Comparison of ENCODE assay signal across 13 cellular contexts in the genomic region with DNA sequence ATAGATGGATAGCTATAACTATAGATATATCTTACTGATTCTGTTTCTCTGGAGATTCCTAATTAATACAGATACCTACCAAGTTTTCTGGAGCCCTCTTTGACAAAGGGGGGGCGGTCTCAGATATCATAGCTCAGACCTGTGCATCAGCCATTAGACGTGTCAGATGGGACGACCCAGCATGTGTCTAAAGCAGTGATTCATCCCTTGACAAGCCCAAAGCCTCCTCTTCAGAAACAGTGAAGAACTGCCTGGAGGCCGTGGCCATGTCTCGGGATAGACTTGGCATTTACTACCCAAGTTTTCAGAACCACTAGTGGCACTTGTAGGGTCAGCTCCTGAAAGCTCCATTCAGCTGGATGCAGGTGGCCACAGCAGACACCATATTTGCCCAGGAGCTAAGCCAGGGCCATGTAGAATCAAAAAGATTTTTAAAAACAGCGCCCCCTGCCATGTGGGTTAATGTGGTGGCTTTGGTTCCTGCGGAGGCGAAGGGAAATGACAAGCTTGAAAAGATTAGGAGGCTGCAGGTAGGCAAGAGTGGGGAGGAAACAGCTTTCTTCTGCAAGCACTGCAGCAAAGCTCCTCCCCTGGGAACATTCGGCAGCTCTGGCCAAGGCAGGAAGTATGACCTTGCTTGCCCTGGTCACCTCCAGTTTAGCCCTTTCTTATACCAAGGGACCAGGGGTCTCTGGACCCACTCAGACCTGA.
DNase-seq lines count a peak whose midpoint lies in the region; ATAC-seq, FAIRE-seq and TF ChIP-seq lines count a peak whose summit lies in the region.
"Had no signal": no experiment of that assay in that cellular context is flagged by ENCODE, and none has a peak within 500 bp of the region (broad histone marks: within the 10 kb centered on the region; RNA-seq: fewer than 3 reads in every experiment).

No MANE protein-coding gene starts in this region.

- H2BK120ac ChIP-seq in H1 (replicated peaks; ENCODE audit: low read depth, low read length), result no peak overlapping the region

- H3K56ac ChIP-seq in H1 (replicated peaks; ENCODE audit: insufficient read length, low read depth, low read length), result no peak overlapping the region

- H3K9ac ChIP-seq in H1 (replicated peaks in 1 of 4; ENCODE audit: extremely low read depth in 1 of 4, low read depth in 3 of 4, low read length in 3 of 4), result no peak overlapping the region

- no peak overlapping the region for H4K91ac ChIP-seq in H1 (replicated peaks; ENCODE audit: insufficient read length, low read length)

- H4K20me1 ChIP-seq in H1 (replicated peaks in 1 of 2; ENCODE audit: control insufficient read depth in 1 of 2, insufficient read depth in 2 of 2, low read length in 2 of 2), result no peaks in the 10 kb centered on the region

- no peak overlapping the region for H3K4me2 ChIP-seq in H1 (ENCODE audit: insufficient read depth in 1 of 2, low read depth in 2 of 2, low read length in 2 of 2)

- no peak overlapping the region for H2AK5ac ChIP-seq in H1 (ENCODE audit: low read depth, low read length)

- H2BK12ac ChIP-seq in H1 (ENCODE audit: low read depth, low read length), result no peak overlapping the region

- no peak overlapping the region for H2AFZ ChIP-seq in H1 (ENCODE audit: low read length)

- CTCF ChIA-PET in H1 (lab: Charles Lee; ENCODE audit: partially characterized antibody), result interaction anchor here (0.6 to 5.8 kb wide), 48 partner anchors 8 to 259 kb away, joined by 3 to 50 read pairs (median 4); a partner anchor contains a TSS

- POLR2A ChIA-PET in H1 (lab: Charles Lee; ENCODE audit: partially characterized antibody), result interaction anchor here (0.7 to 1.6 kb wide), 4 partner anchors 8 to 93 kb away, joined by 3 to 5 read pairs (median 3); a partner anchor contains a TSS

- TF ChIP-seq POLR2A in H1 (IDR thresholded peaks at IDR 0.05; ENCODE audit: control extremely low read depth in 1 of 2, low read depth in 2 of 2, low read length in 2 of 2), result no peak
- no peak for TF ChIP-seq POLR2A in GM18505 (IDR thresholded peaks at IDR 0.05; ENCODE audit: borderline replicate concordance, extremely low read depth, insufficient read depth, insufficient read length)
- no peak for TF ChIP-seq POLR2A in lower leg skin (IDR thresholded peaks at IDR 0.05)

- no peaks in the 10 kb centered on the region for H3K36me3 ChIP-seq in H1 (ENCODE audit: control insufficient read depth in 2 of 4, insufficient read depth in 4 of 4, low read length in 3 of 4)
- H3K36me3 ChIP-seq: upper lobe of right lung had no signal

- no peak overlapping the region; the same call in 1 of the 2 replicates for H4K8ac ChIP-seq in H1 (ENCODE audit: extremely low read depth, insufficient read depth, low read length)

- peak; percentile 30 to 65 (median 59) for TF ChIP-seq CTCF in H1 (IDR thresholded peaks at IDR 0.05; ENCODE audit: control extremely low read depth in 1 of 3, insufficient read depth in 1 of 3, low read depth in 1 of 3, low read length in 3 of 3)
- no peak for TF ChIP-seq CTCF in lower leg skin (IDR thresholded peaks at IDR 0.05)

- H3K4me3 ChIP-seq in H1 (ENCODE audit: extremely low read depth in 1 of 4, insufficient read depth in 2 of 4, low read depth in 3 of 4, low read length in 4 of 4), result no peak overlapping the region
- H3K4me3 ChIP-seq in lower leg skin (ENCODE audit: low read depth, poor library complexity, severe bottlenecking), result no peak overlapping the region
- H3K4me3 ChIP-seq: upper lobe of right lung had no signal

- DNase-seq in stimulated activated CD4-positive, alpha-beta T cell treated with anti-CD3 and anti-CD28 coated beads, Interleukin-1b, Interleukin-23, amount 100 ng/mL, for 48 hours, result peak; percentile 24
- no peak for DNase-seq in stimulated activated CD4-positive, alpha-beta T cell treated with anti-CD3 and anti-CD28 coated beads, Interleukin-4, amount 100 ng/mL, for 1 hour
- DNase-seq in NCI-H82 (lab: John Stamatoyannopoulos, UW) (peak; percentile 74), H1 (ENCODE audit: low read depth in 1 of 2, low spot score in 2 of 2) (peak; percentile 34 to 85), lower leg skin (ENCODE audit: low spot score in 2 of 2) (no peak)
- peak; percentile 1 for DNase-seq in stimulated activated CD8-positive, alpha-beta memory T cell treated with anti-CD3 and anti-CD28 coated beads, Interleukin-7, amount 100 ng/mL, for 24 hours (ENCODE audit: low read depth)
- DNase-seq: CD4-positive, alpha-beta memory T cell; hypothalamus; upper lobe of right lung had no signal

- no peak overlapping the region for H2BK20ac ChIP-seq in H1 (ENCODE audit: low read length)

- no peak overlapping the region for H3K23ac ChIP-seq in H1 (ENCODE audit: insufficient read length)

- 57% methylated on average over 9 of the region's 9 CpGs; no CpG with 5 or more reads in 1 of the 2 experiments for whole genome bisulfite sequencing in H1 (ENCODE audit: extremely low coverage in 1 of 2, insufficient coverage in 1 of 2, insufficient read length in 1 of 2, insufficient replicate concordance in 2 of 2, low coverage in 1 of 2, low lambda C conversion rate in 2 of 2, missing lambda C conversion rate in 1 of 2), 2 experiments
- 39 to 44% methylated on average over 9 of the region's 9 CpGs for WGBS in lower leg skin, 2 donors

- H3K18ac ChIP-seq in H1 (ENCODE audit: extremely low read depth, low read length), result no peak overlapping the region

- no peaks in the 10 kb centered on the region for H3K23me2 ChIP-seq in H1 (ENCODE audit: low read depth, low read length)

- intact Hi-C loops in lower leg skin (cut with DNase I; ENCODE audit: low total_unique reads), result no loop called here

- H3K4me1 ChIP-seq in H1 (replicated peaks in 1 of 4; ENCODE audit: control insufficient read depth in 3 of 4, insufficient read depth in 4 of 4, low read length in 3 of 4), result no peaks in the 10 kb centered on the region
- H3K4me1 ChIP-seq: upper lobe of right lung had no signal

- no peak overlapping the region for H3K14ac ChIP-seq in H1 (ENCODE audit: insufficient read length)

- H3K79me1 ChIP-seq in H1 (ENCODE audit: low read depth, low read length), result no peaks in the 10 kb centered on the region

- H3K27me3 ChIP-seq in H1 (replicated peaks in 1 of 4; ENCODE audit: control insufficient read depth in 3 of 4, extremely low read depth in 1 of 4, insufficient read depth in 3 of 4, low read length in 3 of 4), result no peaks in the 10 kb centered on the region

- TF ChIP-seq RAD21 in H1 (IDR thresholded peaks at IDR 0.05 in 1 of 2, conservative IDR thresholded peaks at IDR 0.05 in 1 of 2; ENCODE audit: low read depth in 2 of 2, low read length in 2 of 2), result peak; percentile 28 to 63; a peak in 2 of 4 replicates

- H4K5ac ChIP-seq in H1 (ENCODE audit: insufficient read length, low read depth, low read length), result no peak overlapping the region

- H3K27ac ChIP-seq in H1 (ENCODE audit: low read depth, low read length), result no peak overlapping the region
- H3K27ac ChIP-seq: upper lobe of right lung had no signal

- H2BK5ac ChIP-seq in H1 (ENCODE audit: low read depth, low read length), result no peak overlapping the region

- H2BK15ac ChIP-seq in H1 (ENCODE audit: low read length), result no peak overlapping the region

- FAIRE-seq in H1 (lab: Jason Lieb, UNC), result peak; percentile 88
- FAIRE-seq: H54 had no signal

- TF ChIP-seq EP300 in H1 (IDR thresholded peaks at IDR 0.05; ENCODE audit: borderline replicate concordance in 1 of 2, low read depth in 2 of 2, low read length in 2 of 2), result no peak

- H3K9me3 ChIP-seq in H1 (ENCODE audit: insufficient read depth in 2 of 2, low read depth in 1 of 2, low read length in 1 of 2), result no peaks in the 10 kb centered on the region
- H3K9me3 ChIP-seq: upper lobe of right lung had no signal

- no peaks in the 10 kb centered on the region for H3K79me2 ChIP-seq in H1 (ENCODE audit: control insufficient read depth in 1 of 2, insufficient read depth in 2 of 2, low read length in 2 of 2)

- no peak overlapping the region for H3K4ac ChIP-seq in H1 (replicated peaks; ENCODE audit: insufficient read length, low read depth, low read length)

- ATAC-seq in HG03039 (IDR thresholded peaks at IDR 0.05; ENCODE audit: unreplicated experiment), result no peak
- no peak for ATAC-seq in GM18505 (IDR thresholded peaks at IDR 0.05; ENCODE audit: unreplicated experiment)
- ATAC-seq: activated T-helper 17 cell treated with anti-CD3 and anti-CD28 coated beads, Interleukin-2, amount 50 U/mL, for 72 hours; upper lobe of right lung had no signal

TF ChIP-seq in H1, 55 proteins besides CTCF, POLR2A, EP300 and RAD21:
- TF ChIP-seq, protein P1, sequence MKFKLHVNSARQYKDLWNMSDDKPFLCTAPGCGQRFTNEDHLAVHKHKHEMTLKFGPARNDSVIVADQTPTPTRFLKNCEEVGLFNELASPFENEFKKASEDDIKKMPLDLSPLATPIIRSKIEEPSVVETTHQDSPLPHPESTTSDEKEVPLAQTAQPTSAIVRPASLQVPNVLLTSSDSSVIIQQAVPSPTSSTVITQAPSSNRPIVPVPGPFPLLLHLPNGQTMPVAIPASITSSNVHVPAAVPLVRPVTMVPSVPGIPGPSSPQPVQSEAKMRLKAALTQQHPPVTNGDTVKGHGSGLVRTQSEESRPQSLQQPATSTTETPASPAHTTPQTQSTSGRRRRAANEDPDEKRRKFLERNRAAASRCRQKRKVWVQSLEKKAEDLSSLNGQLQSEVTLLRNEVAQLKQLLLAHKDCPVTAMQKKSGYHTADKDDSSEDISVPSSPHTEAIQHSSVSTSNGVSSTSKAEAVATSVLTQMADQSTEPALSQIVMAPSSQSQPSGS (IDR thresholded peaks at IDR 0.05; ENCODE audit: low read length), result no peak
- TF ChIP-seq, protein P2, sequence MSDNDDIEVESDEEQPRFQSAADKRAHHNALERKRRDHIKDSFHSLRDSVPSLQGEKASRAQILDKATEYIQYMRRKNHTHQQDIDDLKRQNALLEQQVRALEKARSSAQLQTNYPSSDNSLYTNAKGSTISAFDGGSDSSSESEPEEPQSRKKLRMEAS (IDR thresholded peaks at IDR 0.05), result 0 out of 2 replicates have a peak, but pooled peaks have one; percentile 26
- TF ChIP-seq TCF12 (IDR thresholded peaks at IDR 0.05; ENCODE audit: low read depth, low read length) (0 out of 2 replicates have a peak, but pooled peaks have one; percentile 16), RBBP5 (IDR thresholded peaks at IDR 0.05; ENCODE audit: borderline replicate concordance, low read depth, low read length) (no peak), YY1 (IDR thresholded peaks at IDR 0.05; ENCODE audit: low read depth, low read length) (peak; percentile 68; the same call in 1 of the 2 replicates), GABPA (IDR thresholded peaks at IDR 0.05; ENCODE audit: borderline replicate concordance, insufficient read depth, low read length) (peak; percentile 36; the same call in 1 of the 2 replicates), KDM4A (IDR thresholded peaks at IDR 0.05; ENCODE audit: low read depth, low read length, severe bottlenecking) (no peak), HDAC2 (IDR thresholded peaks at IDR 0.05; ENCODE audit: borderline replicate concordance in 1 of 2, low read depth in 2 of 2, low read length in 2 of 2) (peak in 1 of 2 experiments; percentile 52; a peak in 1 of 4 replicates), TBP (IDR thresholded peaks at IDR 0.05; ENCODE audit: low read depth, low read length) (no peak), RNF2 (IDR thresholded peaks at IDR 0.05; ENCODE audit: borderline replicate concordance, low read depth, low read length, missing control alignments, poor library complexity, severe bottlenecking) (no peak)

Comparison
In these comparisons a context has a peak if more than half of its experiments do, and no peak if none do; other contexts are left out.
1. DNase-seq: peak in stimulated activated CD4-positive, alpha-beta T cell treated with anti-CD3 and anti-CD28 coated beads, Interleukin-1b, Interleukin-23, amount 100 ng/mL, for 48 hours (single experiment), NCI-H82 (single experiment), H1 (2 of 2) and stimulated activated CD8-positive, alpha-beta memory T cell treated with anti-CD3 and anti-CD28 coated beads, Interleukin-7, amount 100 ng/mL, for 24 hours (single experiment); none in stimulated activated CD4-positive, alpha-beta T cell treated with anti-CD3 and anti-CD28 coated beads, Interleukin-4, amount 100 ng/mL, for 1 hour (single experiment) and lower leg skin (0 of 2).
2. CTCF ChIP-seq: peak in H1 (3 of 3); none in lower leg skin (0 of 3).